8 cellular contexts compared by ENCODE assay signal in genomic region chr5:76818844-76819831, GRCh38. TPM values are rescaled to one million over a fixed set of nuclear protein-coding genes. Genes with fewer than 3 reads are reported as not detected.
A peak's percentile ranks its signal among the peaks of the same experiment; 100 is the strongest.
DNase-seq lines count a peak whose midpoint lies in the region; ATAC-seq, FAIRE-seq and TF ChIP-seq lines count a peak whose summit lies in the region.

Gene F2RL1, plus strand, starts transcription at chr5:76819030. Its CDS starts 153 bp downstream, at chr5:76819183.

- WGBS in right cardiac atrium: 2% methylated on average over 72 of the region's 72 CpGs
- 1% methylated on average over 50 to 72 of the region's 72 CpGs for WGBS in psoas muscle, 3 donors

- no peaks in the 10 kb centered on the region for H4K20me1 ChIP-seq in astrocyte (ENCODE audit: insufficient read depth, low read length)

- ATAC-seq in T-cell (replicated peaks in 1 of 4) (peak; percentile 84 to 90 (median 86)), right cardiac atrium (peak; percentile 83), psoas muscle (peak in 2 of 4 donors; percentile 27), HG02852 (IDR thresholded peaks at IDR 0.05; ENCODE audit: unreplicated experiment) (no peak), HG03432 (IDR thresholded peaks at IDR 0.05; ENCODE audit: unreplicated experiment) (no peak)

- H3K9me3 ChIP-seq in astrocyte (ENCODE audit: insufficient read depth, low read depth, low read length) (no peaks in the 10 kb centered on the region), right cardiac atrium (ENCODE audit: control insufficient read depth, low read length) (no peaks in the 10 kb centered on the region), psoas muscle (no peaks in the 10 kb centered on the region)

- H3K9ac ChIP-seq in astrocyte (ENCODE audit: low read length): peak within 1 kb of the TSS; percentile 93

- DNase-seq in NCI-H187 (lab: John Stamatoyannopoulos, UW): peak; percentile 42 to 57
- no peak for DNase-seq in NCI-H187 treated with DMSO at 0.1 percent for 48 hours (lab: John Stamatoyannopoulos, UW)
- peak in 33 of 34 experiments; percentile 12 to 59 (median 33) for DNase-seq in T-cell
- peak; percentile 82 for DNase-seq in astrocyte (ENCODE audit: low read depth)
- DNase-seq in right cardiac atrium: peak; percentile 53 to 87 (median 83)
- DNase-seq in psoas muscle: peak; percentile 30 to 47

- no peak for FAIRE-seq in astrocyte (lab: Jason Lieb, UNC)

- H3K36me3 Mint-ChIP-seq in T-cell (peaks cover 3% of the 10 kb centered on the region), astrocyte (ENCODE audit: low read depth, unreplicated experiment) (peaks cover 11% of the 10 kb centered on the region)

- H3K4me2 ChIP-seq in astrocyte (ENCODE audit: low read length): peak within 1 kb of the TSS; percentile 91

- H3K4me3 Mint-ChIP-seq in T-cell (peak within 1 kb of the TSS; percentile 82 to 85 (median 84)), astrocyte (ENCODE audit: unreplicated experiment) (peak within 1 kb of the TSS; percentile 97)

- peak within 1 kb of the TSS in 1 of 2 donors; percentile 55 for H3K27ac Mint-ChIP-seq in T-cell
- H3K27ac Mint-ChIP-seq in astrocyte (ENCODE audit: unreplicated experiment): peak within 1 kb of the TSS; percentile 96

- H3K27ac ChIP-seq in astrocyte (ENCODE audit: low read depth, low read length): peak within 1 kb of the TSS; percentile 77
- H3K27ac ChIP-seq in right cardiac atrium (ENCODE audit: low read length): no peak within 1 kb of the TSS
- no peak within 1 kb of the TSS for H3K27ac ChIP-seq in psoas muscle

- peaks cover 16 to 26% (median 21%) of the 10 kb centered on the region in 3 donors for H3K4me1 Mint-ChIP-seq in T-cell
- H3K4me1 Mint-ChIP-seq in astrocyte (ENCODE audit: low read depth, unreplicated experiment): peaks cover 14% of the 10 kb centered on the region

- H3K4me1 ChIP-seq in astrocyte (ENCODE audit: insufficient read depth, low read length): peaks cover 30% of the 10 kb centered on the region
- H3K4me1 ChIP-seq in right cardiac atrium (ENCODE audit: control insufficient read depth, insufficient read depth, low read length): no peaks in the 10 kb centered on the region
- H3K4me1 ChIP-seq in psoas muscle: no peaks in the 10 kb centered on the region

- no peak for TF ChIP-seq CTCF in astrocyte (IDR thresholded peaks at IDR 0.05; ENCODE audit: insufficient read depth, low read depth, low read length)
- TF ChIP-seq CTCF in psoas muscle (IDR thresholded peaks at IDR 0.05): no peak

- intact Hi-C loops in right cardiac atrium (cut with DNase I): no loop called here
- intact Hi-C loops in psoas muscle (cut with DNase I): no loop called here

- H3K9me3 Mint-ChIP-seq in T-cell (no peaks in the 10 kb centered on the region), astrocyte (ENCODE audit: unreplicated experiment) (no peaks in the 10 kb centered on the region)

- peaks cover 44% of the 10 kb centered on the region for H3K79me2 ChIP-seq in astrocyte (ENCODE audit: insufficient read depth, low read length)

- peaks cover 18 to 21% of the 10 kb centered on the region in 2 donors for H3K27me3 Mint-ChIP-seq in T-cell
- no peaks in the 10 kb centered on the region for H3K27me3 Mint-ChIP-seq in astrocyte (ENCODE audit: low read depth, unreplicated experiment)

- H3K4me3 ChIP-seq in astrocyte (ENCODE audit: insufficient read depth, low read depth, low read length) (peak within 1 kb of the TSS; percentile 81), right cardiac atrium (ENCODE audit: low read length) (peak within 1 kb of the TSS; percentile 68), psoas muscle (peak within 1 kb of the TSS; percentile 63)

- H3K36me3 ChIP-seq in astrocyte (ENCODE audit: insufficient read depth, low read length) (no peaks in the 10 kb centered on the region), psoas muscle (ENCODE audit: insufficient read depth in 1 of 2, low read depth in 1 of 2) (no peaks in the 10 kb centered on the region)

- H3K27me3 ChIP-seq in astrocyte (ENCODE audit: insufficient read depth, low read length) (no peaks in the 10 kb centered on the region), right cardiac atrium (ENCODE audit: control insufficient read depth, insufficient read depth) (no peaks in the 10 kb centered on the region), psoas muscle (ENCODE audit: insufficient read depth in 3 of 3, low read length in 2 of 3) (peaks cover 0 to 35% (median 11%) of the 10 kb centered on the region in 3 donors)

- POLR2A ChIA-PET in T-cell (lab: Charles Lee): interaction anchor here in 1 of 2 donors (0.6 to 0.7 kb wide), 3 partner anchors 221 to 805 kb away, joined by 3 to 8 read pairs (median 3); no protein-coding TSS in a partner anchor

- CTCF ChIA-PET in T-cell (lab: Charles Lee): interaction anchor here in 1 of 2 donors (0.6 kb wide), 1 partner anchor 32 kb away, joined by 3 read pairs; no protein-coding TSS in a partner anchor

- H2AFZ ChIP-seq in astrocyte (ENCODE audit: low read depth, low read length): peak within 1 kb of the TSS; percentile 78

RNA-seq across cellular contexts. Expression of gene F2RL1, which starts in this region (rescaled TPM):
- total RNA-seq in T-cell (1 to 10 TPM; 1.4 to 7.6 (median 5.5) TPM), astrocyte (140 and 164 TPM in 2 replicates), right cardiac atrium (1 to 10 TPM; 1.3 to 3.3 (median 1.9) TPM), psoas muscle (under 1 TPM; 0.08 to 0.17 (median 0.15) TPM)
- polyA plus RNA-seq in right cardiac atrium (0.68 TPM), psoas muscle (under 1 TPM; 0.04 to 0.06 (median 0.05) TPM)

Comparison
In these comparisons a context has a peak if more than half of its experiments do, and no peak if none do; other contexts are left out.
1. RNA of gene F2RL1 (total RNA-seq): 140 to 164 TPM in astrocyte; 1.4 to 7.6 TPM in T-cell, 1.3 to 3.3 TPM in right cardiac atrium and 0.08 to 0.17 TPM in psoas muscle; every median in the first group is over 10 times any median in the second.
2. Peak in DNase-seq and H3K4me3 ChIP-seq in psoas muscle; RNA of the gene not detected or under 1 TPM.
3. ATAC-seq: peak in T-cell (4 of 4) and right cardiac atrium (2 of 2); none in HG02852 (single experiment) and HG03432 (single experiment).
4. Peak in every context shown above with its lines, with median percentiles within 50 percentile points of each other: H3K4me3 ChIP-seq.